2 cellular contexts compared by ENCODE assay signal in the genomic region with DNA sequence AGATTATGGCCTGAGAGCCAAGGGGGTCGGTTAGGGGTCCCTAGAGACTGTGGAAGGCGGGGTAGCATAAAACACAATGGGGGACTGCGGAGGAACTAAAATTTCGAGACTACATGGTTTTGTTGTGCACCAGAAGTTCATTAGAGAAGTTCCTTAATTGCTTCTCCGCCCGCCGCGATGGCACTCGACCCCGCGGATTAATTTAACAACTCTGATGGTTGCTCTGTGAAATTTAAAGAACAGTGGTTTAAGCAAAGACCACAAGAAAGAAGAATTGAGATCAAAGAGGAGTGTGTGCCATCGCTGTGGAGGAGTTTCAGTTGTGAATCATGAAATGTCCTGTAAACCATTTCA.
TF ChIP-seq lines count a peak whose summit lies in the region.

No MANE protein-coding gene starts in this region.

TF ChIP-seq in SK-N-SH, 30 proteins besides CTCF, POLR2A, EP300 and RAD21 (continued from another document):
- TF ChIP-seq, protein P1, sequence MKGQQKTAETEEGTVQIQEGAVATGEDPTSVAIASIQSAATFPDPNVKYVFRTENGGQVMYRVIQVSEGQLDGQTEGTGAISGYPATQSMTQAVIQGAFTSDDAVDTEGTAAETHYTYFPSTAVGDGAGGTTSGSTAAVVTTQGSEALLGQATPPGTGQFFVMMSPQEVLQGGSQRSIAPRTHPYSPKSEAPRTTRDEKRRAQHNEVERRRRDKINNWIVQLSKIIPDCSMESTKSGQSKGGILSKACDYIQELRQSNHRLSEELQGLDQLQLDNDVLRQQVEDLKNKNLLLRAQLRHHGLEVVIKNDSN (IDR thresholded peaks at IDR 0.05; ENCODE audit: borderline replicate concordance, low read depth), result no peak

TF ChIP-seq in SK-N-SH treated with all-trans-retinoic acid at 6 μM for 48 hours, 23 proteins besides CTCF, POLR2A, EP300 and RAD21 (continued from another document):
- TF ChIP-seq, protein P2, sequence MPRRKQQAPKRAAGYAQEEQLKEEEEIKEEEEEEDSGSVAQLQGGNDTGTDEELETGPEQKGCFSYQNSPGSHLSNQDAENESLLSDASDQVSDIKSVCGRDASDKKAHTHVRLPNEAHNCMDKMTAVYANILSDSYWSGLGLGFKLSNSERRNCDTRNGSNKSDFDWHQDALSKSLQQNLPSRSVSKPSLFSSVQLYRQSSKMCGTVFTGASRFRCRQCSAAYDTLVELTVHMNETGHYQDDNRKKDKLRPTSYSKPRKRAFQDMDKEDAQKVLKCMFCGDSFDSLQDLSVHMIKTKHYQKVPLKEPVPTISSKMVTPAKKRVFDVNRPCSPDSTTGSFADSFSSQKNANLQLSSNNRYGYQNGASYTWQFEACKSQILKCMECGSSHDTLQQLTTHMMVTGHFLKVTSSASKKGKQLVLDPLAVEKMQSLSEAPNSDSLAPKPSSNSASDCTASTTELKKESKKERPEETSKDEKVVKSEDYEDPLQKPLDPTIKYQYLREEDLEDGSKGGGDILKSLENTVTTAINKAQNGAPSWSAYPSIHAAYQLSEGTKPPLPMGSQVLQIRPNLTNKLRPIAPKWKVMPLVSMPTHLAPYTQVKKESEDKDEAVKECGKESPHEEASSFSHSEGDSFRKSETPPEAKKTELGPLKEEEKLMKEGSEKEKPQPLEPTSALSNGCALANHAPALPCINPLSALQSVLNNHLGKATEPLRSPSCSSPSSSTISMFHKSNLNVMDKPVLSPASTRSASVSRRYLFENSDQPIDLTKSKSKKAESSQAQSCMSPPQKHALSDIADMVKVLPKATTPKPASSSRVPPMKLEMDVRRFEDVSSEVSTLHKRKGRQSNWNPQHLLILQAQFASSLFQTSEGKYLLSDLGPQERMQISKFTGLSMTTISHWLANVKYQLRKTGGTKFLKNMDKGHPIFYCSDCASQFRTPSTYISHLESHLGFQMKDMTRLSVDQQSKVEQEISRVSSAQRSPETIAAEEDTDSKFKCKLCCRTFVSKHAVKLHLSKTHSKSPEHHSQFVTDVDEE (CRISPR knock-in tag; IDR thresholded peaks at IDR 0.05), result no peak
- TF ChIP-seq ZNF565 (CRISPR knock-in tag; conservative IDR thresholded peaks at IDR 0.05; ENCODE audit: low read depth), result no peak
- no peak for TF ChIP-seq ZFP3 (CRISPR knock-in tag; IDR thresholded peaks at IDR 0.05)
- TF ChIP-seq ZFP30 (CRISPR knock-in tag; IDR thresholded peaks at IDR 0.05), result no peak
- TF ChIP-seq BACH2 (CRISPR knock-in tag; IDR thresholded peaks at IDR 0.05; ENCODE audit: borderline replicate concordance), result no peak
- no peak for TF ChIP-seq TOX (CRISPR knock-in tag; IDR thresholded peaks at IDR 0.05; ENCODE audit: borderline replicate concordance)
- TF ChIP-seq, protein P3, sequence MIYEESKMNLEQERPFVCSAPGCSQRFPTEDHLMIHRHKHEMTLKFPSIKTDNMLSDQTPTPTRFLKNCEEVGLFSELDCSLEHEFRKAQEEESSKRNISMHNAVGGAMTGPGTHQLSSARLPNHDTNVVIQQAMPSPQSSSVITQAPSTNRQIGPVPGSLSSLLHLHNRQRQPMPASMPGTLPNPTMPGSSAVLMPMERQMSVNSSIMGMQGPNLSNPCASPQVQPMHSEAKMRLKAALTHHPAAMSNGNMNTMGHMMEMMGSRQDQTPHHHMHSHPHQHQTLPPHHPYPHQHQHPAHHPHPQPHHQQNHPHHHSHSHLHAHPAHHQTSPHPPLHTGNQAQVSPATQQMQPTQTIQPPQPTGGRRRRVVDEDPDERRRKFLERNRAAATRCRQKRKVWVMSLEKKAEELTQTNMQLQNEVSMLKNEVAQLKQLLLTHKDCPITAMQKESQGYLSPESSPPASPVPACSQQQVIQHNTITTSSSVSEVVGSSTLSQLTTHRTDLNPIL (CRISPR knock-in tag; IDR thresholded peaks at IDR 0.05; ENCODE audit: low read depth), result no peak
